30 cellular contexts compared by ENCODE assay signal in genomic region chr1:67566803-67567202, GRCh38.
DNase-seq lines count a peak whose midpoint lies in the region; ATAC-seq, FAIRE-seq and TF ChIP-seq lines count a peak whose summit lies in the region.
"Had no signal": no experiment of that assay in that cellular context is flagged by ENCODE, and none has a peak within 500 bp of the region (broad histone marks: within the 10 kb centered on the region; RNA-seq: fewer than 3 reads in every experiment).

No MANE protein-coding gene starts in this region.

- no peaks in the 10 kb centered on the region for H3K79me2 ChIP-seq in K562 (ENCODE audit: control insufficient read depth, insufficient read depth, low read length)
- H3K79me2 ChIP-seq: hepatocyte had no signal

- no peak overlapping the region for H3K4me3 ChIP-seq in K562
- H3K4me3 ChIP-seq: cardiac muscle cell, colonic mucosa, gastrocnemius medialis, GM12878, hepatocyte, neural progenitor cell, sigmoid colon, testis had no signal

- WGBS in K562 (ENCODE audit: insufficient coverage, low coverage, missing lambda C conversion rate), result 17% methylated on average over 2 of the region's 2 CpGs

- H3K9me1 ChIP-seq in K562 (ENCODE audit: control insufficient read depth, insufficient read depth, low read length), result no peaks in the 10 kb centered on the region

- in situ Hi-C loops in K562 (cut with MboI), result no loop called here

- ATAC-seq in K562, result no peak
- ATAC-seq: gastrocnemius medialis; GM12878; left colon; stimulated activated naive CD8-positive, alpha-beta T cell treated with anti-CD3 and anti-CD28 coated beads, Interleukin-15, Interleukin-2, amounts not matched to agents 100 U/mL and 50 U/mL, for 24 hours; WTC11 had no signal

- H3K4me2 ChIP-seq in K562 (ENCODE audit: insufficient read depth, low read length), result no peak overlapping the region
- H3K4me2 ChIP-seq: hepatocyte, neural progenitor cell had no signal

- FAIRE-seq in K562 (lab: Jason Lieb, UNC), result no peak
- FAIRE-seq: GM12878 had no signal

- no peak for TF ChIP-seq POLR2A in K562 (conservative IDR thresholded peaks at IDR 0.05)

- H3K9ac ChIP-seq in K562 (ENCODE audit: insufficient read depth in 1 of 2, low read depth in 2 of 2, low read length in 2 of 2), result no peak overlapping the region
- H3K9ac ChIP-seq: neural progenitor cell had no signal

- TF ChIP-seq EP300 in K562 (IDR thresholded peaks at IDR 0.05; ENCODE audit: low read length), result no peak

- H3K4me1 ChIP-seq in K562 (replicated peaks in 1 of 2; ENCODE audit: control insufficient read depth in 2 of 2, insufficient read depth in 2 of 2, low read length in 2 of 2), result peaks cover 2 to 21% of the 10 kb centered on the region in 2 experiments; a peak in 3 of 5 replicates
- H3K4me1 ChIP-seq: colonic mucosa, neural progenitor cell, testis had no signal

- BruUV-seq in K562 (replicated peaks; lab: Mats Ljungman, UMichigan), result no TSS peak

- DNase-seq in HCEC 1CT, result peak; percentile 74
- peak; percentile 63 for DNase-seq in NCI-H69 (lab: John Stamatoyannopoulos, UW)
- DNase-seq in K562 (ENCODE audit: extremely low read depth in 1 of 4, low spot score in 3 of 4), result no peak
- peak; percentile 51 for DNase-seq in myocyte (ENCODE audit: low read depth)
- DNase-seq in activated T-cell treated with anti-CD3 and anti-CD28 coated beads, Interleukin-2, amount 50 U/mL, for 48 hours, result no peak
- DNase-seq in anterior cingulate cortex (lab: John Stamatoyannopoulos, UW), result no peak
- no peak for DNase-seq in CD1c-positive myeloid dendritic cell (ENCODE audit: extremely low spot score)
- DNase-seq in NCI-H2196 (lab: John Stamatoyannopoulos, UW; ENCODE audit: unreplicated experiment), result no peak
- DNase-seq: activated CD4-positive, alpha-beta T cell treated with anti-CD3 and anti-CD28 coated beads, Interleukin-2, amount 50 U/mL, for 1 hour; activated naive CD4-positive, alpha-beta T cell treated with anti-CD3 and anti-CD28 coated beads, Interleukin-2, amount 10 ng/mL, durations not matched to agents 7 days and 5 days; amniotic stem cell; Calu3; colonic mucosa; effector memory CD4-positive, alpha-beta T cell; gastrocnemius medialis; left colon; NCI-H1105 treated with DMSO at 0.1 percent for 48 hours; NCI-H2081 treated with DMSO at 0.1 percent for 48 hours; SHP77 treated with DMSO at 0.1 percent for 48 hours; sigmoid colon; stimulated activated CD4-positive, alpha-beta T cell treated with anti-CD3 and anti-CD28 coated beads, Interleukin-15, amount 100 ng/mL, for 24 hours; stimulated activated naive CD8-positive, alpha-beta T cell treated with anti-CD3 and anti-CD28 coated beads, Interleukin-15, Interleukin-2, amounts not matched to agents 100 U/mL and 50 U/mL, for 24 hours; SW 1271; T1000; testis had no signal

- no peaks in the 10 kb centered on the region for H3K36me3 ChIP-seq in K562 (ENCODE audit: control insufficient read depth, insufficient read depth, low read length)
- H3K36me3 ChIP-seq: cardiac muscle cell, colonic mucosa, gastrocnemius medialis, neural progenitor cell, sigmoid colon had no signal

- no peak overlapping the region for H3K27ac ChIP-seq in K562 (ENCODE audit: extremely low read depth, low read depth, low read length)
- H3K27ac ChIP-seq: cardiac muscle cell, colonic mucosa, gastrocnemius medialis, hepatocyte, neural progenitor cell, sigmoid colon, testis had no signal

- POLR2A ChIA-PET in K562 (lab: Yijun Ruan, JAX), result interaction anchor here (0.7 to 1.1 kb wide), 3 partner anchors 9 to 115 kb away, joined by 3 to 5 read pairs (median 5); no protein-coding TSS in a partner anchor

- H3K27me3 ChIP-seq in K562 (ENCODE audit: control insufficient read depth in 2 of 2, insufficient read depth in 2 of 2, low read length in 2 of 2), result no peaks in the 10 kb centered on the region
- H3K27me3 ChIP-seq: cardiac muscle cell, colonic mucosa, gastrocnemius medialis, hepatocyte, neural progenitor cell, sigmoid colon, testis had no signal

- intact Hi-C loops in K562 (cut with micrococcal nuclease), result no loop called here

- no peaks in the 10 kb centered on the region for H3K9me3 ChIP-seq in K562 (replicated peaks; ENCODE audit: control insufficient read depth, insufficient read depth, low read depth, low read length)
- H3K9me3 ChIP-seq: colonic mucosa, gastrocnemius medialis, sigmoid colon, testis had no signal

- no peaks in the 10 kb centered on the region for H4K20me1 ChIP-seq in K562 (replicated peaks; ENCODE audit: control insufficient read depth, insufficient read depth, low read length)

- TF ChIP-seq CTCF in K562 (IDR thresholded peaks at IDR 0.05 in 2 of 3, conservative IDR thresholded peaks at IDR 0.05 in 1 of 3; ENCODE audit: insufficient read depth in 2 of 3, low read depth in 1 of 3, low read length in 3 of 3), result no peak

- CTCF ChIA-PET in K562 (lab: Yijun Ruan, JAX; ENCODE audit: low intra/inter-chr PET ratio), result no interaction called here

- TF ChIP-seq RAD21 in K562 (CRISPR knock-in tag; conservative IDR thresholded peaks at IDR 0.05 in 1 of 2, IDR thresholded peaks at IDR 0.05 in 1 of 2), result no peak

- no peak overlapping the region for H2AFZ ChIP-seq in K562 (ENCODE audit: low read depth, low read length)
- H2AFZ ChIP-seq: hepatocyte, neural progenitor cell had no signal

TF ChIP-seq in K562, 482 proteins besides CTCF, POLR2A, EP300 and RAD21:
- TF ChIP-seq BCOR (IDR thresholded peaks at IDR 0.05) (no peak), ZNF12 (CRISPR knock-in tag; IDR thresholded peaks at IDR 0.05) (0 out of 2 replicates have a peak, but pooled peaks have one; percentile 42), SMARCA5 (IDR thresholded peaks at IDR 0.05) (no peak)

Comparison
In these comparisons a context has a peak if more than half of its experiments do, and no peak if none do; other contexts are left out.
1. DNase-seq: peak in HCEC 1CT (single experiment), NCI-H69 (single experiment) and myocyte (single experiment); none in K562 (0 of 4), activated T-cell treated with anti-CD3 and anti-CD28 coated beads, Interleukin-2, amount 50 U/mL, for 48 hours (0 of 2), anterior cingulate cortex (0 of 58), CD1c-positive myeloid dendritic cell (single experiment) and NCI-H2196 (single experiment).